20 cellular contexts compared by ENCODE assay signal in the genomic region with DNA sequence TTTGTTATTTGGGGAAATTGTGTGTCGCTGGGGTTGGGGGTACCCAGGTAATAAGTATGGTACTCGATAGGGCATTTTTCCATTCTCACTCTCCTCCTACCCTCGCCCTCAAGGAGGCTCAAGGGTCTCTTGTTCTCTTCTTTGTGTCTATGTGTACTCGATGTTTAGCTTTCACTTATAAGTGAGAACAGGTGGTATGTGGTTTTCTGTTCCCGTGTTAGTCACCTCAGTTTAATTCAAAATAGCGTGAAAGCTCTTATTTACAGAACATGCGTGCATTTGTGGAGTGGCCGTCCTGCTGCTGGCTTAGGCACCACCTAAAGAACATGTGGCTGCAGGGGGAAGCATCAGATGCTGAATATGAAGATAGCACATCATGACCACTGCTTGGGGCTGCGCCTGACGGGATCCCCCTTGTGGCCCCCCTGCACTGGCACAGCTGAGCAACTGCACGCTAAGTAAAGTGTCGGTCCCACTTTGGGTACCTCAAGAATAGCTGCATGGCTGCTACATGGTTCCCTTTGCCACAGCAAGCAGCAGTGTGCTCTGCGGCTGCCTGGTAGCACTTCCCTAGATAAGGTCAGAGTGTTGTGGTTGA.
A peak's percentile ranks its signal among the peaks of the same experiment; 100 is the strongest.
DNase-seq lines count a peak whose midpoint lies in the region; ATAC-seq and TF ChIP-seq lines count a peak whose summit lies in the region.
"Had no signal": no experiment of that assay in that cellular context is flagged by ENCODE, and none has a peak within 500 bp of the region (broad histone marks: within the 10 kb centered on the region; RNA-seq: fewer than 3 reads in every experiment).

No MANE protein-coding gene starts in this region.

- DNase-seq in Daoy (ENCODE audit: low read depth) (peak; percentile 35), NCI-H1436 treated with DMSO at 0.1 percent for 48 hours (lab: John Stamatoyannopoulos, UW) (peak; percentile 75), NCI-H345 treated with DMSO at 0.1 percent for 48 hours (lab: John Stamatoyannopoulos, UW; ENCODE audit: unreplicated experiment) (peak; percentile 99), SHP77 (lab: John Stamatoyannopoulos, UW) (peak; percentile 50 to 52), GM19240 (ENCODE audit: insufficient read length, low spot score) (no peak), gastrocnemius medialis (no peak), tibial artery (no peak)
- DNase-seq: activated CD4-positive, alpha-beta T cell treated with anti-CD3 and anti-CD28 coated beads, Interleukin-2, amount 50 U/mL, for 48 hours; aorta; H7; hypothalamus; left ventricle myocardium inferior; naive B cell; NCI-H1694; NCI-H524 treated with DMSO at 0.1 percent for 48 hours; nucleus accumbens; SW 1271; transverse colon had no signal

- TF ChIP-seq POLR2A in gastrocnemius medialis (IDR thresholded peaks at IDR 0.05), result no peak

- H3K27ac ChIP-seq in gastrocnemius medialis (no peak overlapping the region), tibial artery (no peak overlapping the region)
- H3K27ac ChIP-seq: gastroesophageal sphincter, left ventricle myocardium inferior, transverse colon had no signal

- in situ Hi-C loops in gastrocnemius medialis (cut with MboI; ENCODE audit: low sequenced_read_pairs in 4 of 4), result no loop called here

- H3K36me3 ChIP-seq in gastrocnemius medialis (no peaks in the 10 kb centered on the region), tibial artery (no peaks in the 10 kb centered on the region)
- H3K36me3 ChIP-seq: gastroesophageal sphincter, left ventricle myocardium inferior, transverse colon had no signal

- H3K27me3 ChIP-seq in gastrocnemius medialis, result no peaks in the 10 kb centered on the region
- no peaks in the 10 kb centered on the region for H3K27me3 ChIP-seq in tibial artery
- H3K27me3 ChIP-seq: gastroesophageal sphincter, transverse colon had no signal

- H3K4me3 ChIP-seq in gastrocnemius medialis (no peak overlapping the region), tibial artery (no peak overlapping the region)
- H3K4me3 ChIP-seq: gastroesophageal sphincter, left ventricle myocardium inferior, transverse colon had no signal

- intact Hi-C loops in gastrocnemius medialis (cut with DNase I; ENCODE audit: low total_unique reads) (no loop called here), tibial artery (cut with DNase I; ENCODE audit: low total_unique reads) (no loop called here)

- no peak for ATAC-seq in gastrocnemius medialis
- ATAC-seq in GM21528 (IDR thresholded peaks at IDR 0.05; ENCODE audit: low FRiP score, unreplicated experiment), result no peak
- ATAC-seq: gastroesophageal sphincter had no signal

- H3K9me3 ChIP-seq in gastrocnemius medialis (no peaks in the 10 kb centered on the region), tibial artery (no peaks in the 10 kb centered on the region)
- H3K9me3 ChIP-seq: gastroesophageal sphincter, left ventricle myocardium inferior, transverse colon had no signal

- no peak for TF ChIP-seq CTCF in gastrocnemius medialis (IDR thresholded peaks at IDR 0.05 in 4 of 5, conservative IDR thresholded peaks at IDR 0.05 in 1 of 5)
- TF ChIP-seq CTCF in tibial artery (IDR thresholded peaks at IDR 0.05), result no peak

- H3K4me1 ChIP-seq in gastrocnemius medialis (no peaks in the 10 kb centered on the region), tibial artery (no peaks in the 10 kb centered on the region)
- H3K4me1 ChIP-seq: gastroesophageal sphincter, left ventricle myocardium inferior, transverse colon had no signal

Comparison
In these comparisons a context has a peak if more than half of its experiments do, and no peak if none do; other contexts are left out.
1. DNase-seq: peak in Daoy (single experiment), NCI-H1436 treated with DMSO at 0.1 percent for 48 hours (single experiment), NCI-H345 treated with DMSO at 0.1 percent for 48 hours (single experiment) and SHP77 (2 of 2); none in GM19240 (single experiment), gastrocnemius medialis (0 of 2) and tibial artery (0 of 2).